Comparison of ENCODE assay signal across 1 cellular context in the genomic region with DNA sequence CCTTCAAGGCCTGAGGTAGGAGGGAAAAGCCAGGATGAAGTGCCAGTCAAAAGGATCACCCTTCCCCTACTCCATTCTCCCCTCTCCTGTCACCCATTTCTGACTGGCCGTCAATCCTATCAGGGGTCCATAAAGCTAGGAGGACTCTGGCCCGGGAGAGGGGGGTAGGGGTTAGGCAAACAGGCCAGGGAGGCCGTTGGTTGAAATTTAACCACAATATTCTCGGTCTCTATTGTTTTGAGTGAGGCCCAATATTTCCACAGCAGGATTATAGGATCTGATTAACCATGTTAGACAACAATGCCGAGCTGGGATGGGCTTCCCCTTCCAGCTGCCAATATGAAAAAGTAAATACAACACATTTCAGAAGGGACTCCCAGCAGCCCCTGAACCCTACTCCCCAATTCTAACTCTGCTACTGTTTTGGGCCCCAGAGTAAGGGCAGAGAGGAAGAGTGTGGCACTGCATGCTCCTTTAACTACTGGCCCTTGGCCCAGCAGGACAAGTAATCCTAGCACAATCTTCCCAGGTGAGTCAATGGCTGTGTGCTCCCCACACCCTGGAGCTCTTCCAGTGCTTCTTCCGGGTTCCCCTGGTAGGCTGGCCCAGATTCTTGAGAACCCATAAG.
A peak's percentile ranks its signal among the peaks of the same experiment; 100 is the strongest.
TF ChIP-seq lines count a peak whose summit lies in the region.

No MANE protein-coding gene starts in this region.

TF ChIP-seq in HepG2, 621 proteins besides CTCF, POLR2A, EP300 and RAD21 (continued from another document and continues in another):
- TF ChIP-seq, protein P1, sequence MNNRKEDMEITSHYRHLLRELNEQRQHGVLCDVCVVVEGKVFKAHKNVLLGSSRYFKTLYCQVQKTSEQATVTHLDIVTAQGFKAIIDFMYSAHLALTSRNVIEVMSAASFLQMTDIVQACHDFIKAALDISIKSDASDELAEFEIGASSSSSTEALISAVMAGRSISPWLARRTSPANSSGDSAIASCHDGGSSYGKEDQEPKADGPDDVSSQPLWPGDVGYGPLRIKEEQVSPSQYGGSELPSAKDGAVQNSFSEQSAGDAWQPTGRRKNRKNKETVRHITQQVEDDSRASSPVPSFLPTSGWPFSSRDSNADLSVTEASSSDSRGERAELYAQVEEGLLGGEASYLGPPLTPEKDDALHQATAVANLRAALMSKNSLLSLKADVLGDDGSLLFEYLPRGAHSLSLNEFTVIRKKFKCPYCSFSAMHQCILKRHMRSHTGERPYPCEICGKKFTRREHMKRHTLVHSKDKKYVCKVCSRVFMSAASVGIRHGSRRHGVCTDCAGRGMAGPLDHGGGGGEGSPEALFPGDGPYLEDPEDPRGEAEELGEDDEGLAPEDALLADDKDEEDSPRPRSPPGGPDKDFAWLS (CRISPR knock-in tag; IDR thresholded peaks at IDR 0.05; ENCODE audit: borderline replicate concordance), result no peak
- TF ChIP-seq GLI4 (CRISPR knock-in tag; IDR thresholded peaks at IDR 0.05; ENCODE audit: borderline replicate concordance), result 0 out of 2 replicates have a peak, but pooled peaks have one; percentile 65
- TF ChIP-seq MTERF4 (CRISPR knock-in tag; IDR thresholded peaks at IDR 0.05), result no peak
- peak; percentile 33 for TF ChIP-seq THAP11 (CRISPR knock-in tag; IDR thresholded peaks at IDR 0.05)
- no peak for TF ChIP-seq ZNF776 (CRISPR knock-in tag; IDR thresholded peaks at IDR 0.05)
- peak; percentile 47; the same call in 1 of the 2 replicates for TF ChIP-seq ZFP37 (CRISPR knock-in tag; IDR thresholded peaks at IDR 0.05; ENCODE audit: borderline replicate concordance)
- TF ChIP-seq HMGXB3 (CRISPR knock-in tag; IDR thresholded peaks at IDR 0.05; ENCODE audit: borderline replicate concordance), result peak; percentile 66; the same call in 1 of the 2 replicates
- TF ChIP-seq ZNF589 (CRISPR knock-in tag; conservative IDR thresholded peaks at IDR 0.05), result no peak
- TF ChIP-seq GABPB1 (CRISPR knock-in tag; IDR thresholded peaks at IDR 0.05), result no peak
- TF ChIP-seq, protein P2, sequence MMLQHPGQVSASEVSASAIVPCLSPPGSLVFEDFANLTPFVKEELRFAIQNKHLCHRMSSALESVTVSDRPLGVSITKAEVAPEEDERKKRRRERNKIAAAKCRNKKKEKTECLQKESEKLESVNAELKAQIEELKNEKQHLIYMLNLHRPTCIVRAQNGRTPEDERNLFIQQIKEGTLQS (CRISPR knock-in tag; IDR thresholded peaks at IDR 0.05), result no peak
- TF ChIP-seq TSC22D2 (CRISPR knock-in tag; IDR thresholded peaks at IDR 0.05; ENCODE audit: borderline replicate concordance), result no peak
- no peak for TF ChIP-seq NR1H2 (CRISPR knock-in tag; IDR thresholded peaks at IDR 0.05; ENCODE audit: borderline replicate concordance, low read depth)
- TF ChIP-seq, protein P3, sequence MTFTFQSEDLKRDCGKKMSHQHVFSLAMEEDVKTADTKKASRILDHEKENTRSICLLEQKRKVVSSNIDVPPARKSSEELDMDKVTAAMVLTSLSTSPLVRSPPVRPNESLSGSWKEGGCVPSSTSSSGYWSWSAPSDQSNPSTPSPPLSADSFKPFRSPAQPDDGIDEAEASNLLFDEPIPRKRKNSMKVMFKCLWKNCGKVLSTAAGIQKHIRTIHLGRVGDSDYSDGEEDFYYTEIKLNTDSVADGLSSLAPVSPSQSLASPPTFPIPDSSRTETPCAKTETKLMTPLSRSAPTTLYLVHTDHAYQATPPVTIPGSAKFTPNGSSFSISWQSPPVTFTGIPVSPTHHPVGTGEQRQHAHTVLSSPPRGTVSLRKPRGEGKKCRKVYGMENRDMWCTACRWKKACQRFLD (CRISPR knock-in tag; IDR thresholded peaks at IDR 0.05; ENCODE audit: borderline replicate concordance), result no peak
- no peak for TF ChIP-seq TERF1 (CRISPR knock-in tag; IDR thresholded peaks at IDR 0.05)
- TF ChIP-seq MXI1 (IDR thresholded peaks at IDR 0.05; ENCODE audit: borderline replicate concordance, low read depth, low read length), result 0 out of 3 replicates have a peak, but pooled peaks have one; percentile 3
- TF ChIP-seq ZFYVE20 (CRISPR knock-in tag; IDR thresholded peaks at IDR 0.05; ENCODE audit: borderline replicate concordance, low read depth), result no peak
- no peak for TF ChIP-seq CAMTA2 (CRISPR knock-in tag; IDR thresholded peaks at IDR 0.05; ENCODE audit: borderline replicate concordance)
- TF ChIP-seq EHMT2 (IDR thresholded peaks at IDR 0.05; ENCODE audit: borderline replicate concordance, low read depth, low read length), result peak; percentile 74; the same call in 1 of the 2 replicates
- no peak for TF ChIP-seq ZNF292 (CRISPR knock-in tag; IDR thresholded peaks at IDR 0.05; ENCODE audit: borderline replicate concordance, low read depth)
- no peak for TF ChIP-seq AHR (CRISPR knock-in tag; IDR thresholded peaks at IDR 0.05)
- TF ChIP-seq, protein P4, sequence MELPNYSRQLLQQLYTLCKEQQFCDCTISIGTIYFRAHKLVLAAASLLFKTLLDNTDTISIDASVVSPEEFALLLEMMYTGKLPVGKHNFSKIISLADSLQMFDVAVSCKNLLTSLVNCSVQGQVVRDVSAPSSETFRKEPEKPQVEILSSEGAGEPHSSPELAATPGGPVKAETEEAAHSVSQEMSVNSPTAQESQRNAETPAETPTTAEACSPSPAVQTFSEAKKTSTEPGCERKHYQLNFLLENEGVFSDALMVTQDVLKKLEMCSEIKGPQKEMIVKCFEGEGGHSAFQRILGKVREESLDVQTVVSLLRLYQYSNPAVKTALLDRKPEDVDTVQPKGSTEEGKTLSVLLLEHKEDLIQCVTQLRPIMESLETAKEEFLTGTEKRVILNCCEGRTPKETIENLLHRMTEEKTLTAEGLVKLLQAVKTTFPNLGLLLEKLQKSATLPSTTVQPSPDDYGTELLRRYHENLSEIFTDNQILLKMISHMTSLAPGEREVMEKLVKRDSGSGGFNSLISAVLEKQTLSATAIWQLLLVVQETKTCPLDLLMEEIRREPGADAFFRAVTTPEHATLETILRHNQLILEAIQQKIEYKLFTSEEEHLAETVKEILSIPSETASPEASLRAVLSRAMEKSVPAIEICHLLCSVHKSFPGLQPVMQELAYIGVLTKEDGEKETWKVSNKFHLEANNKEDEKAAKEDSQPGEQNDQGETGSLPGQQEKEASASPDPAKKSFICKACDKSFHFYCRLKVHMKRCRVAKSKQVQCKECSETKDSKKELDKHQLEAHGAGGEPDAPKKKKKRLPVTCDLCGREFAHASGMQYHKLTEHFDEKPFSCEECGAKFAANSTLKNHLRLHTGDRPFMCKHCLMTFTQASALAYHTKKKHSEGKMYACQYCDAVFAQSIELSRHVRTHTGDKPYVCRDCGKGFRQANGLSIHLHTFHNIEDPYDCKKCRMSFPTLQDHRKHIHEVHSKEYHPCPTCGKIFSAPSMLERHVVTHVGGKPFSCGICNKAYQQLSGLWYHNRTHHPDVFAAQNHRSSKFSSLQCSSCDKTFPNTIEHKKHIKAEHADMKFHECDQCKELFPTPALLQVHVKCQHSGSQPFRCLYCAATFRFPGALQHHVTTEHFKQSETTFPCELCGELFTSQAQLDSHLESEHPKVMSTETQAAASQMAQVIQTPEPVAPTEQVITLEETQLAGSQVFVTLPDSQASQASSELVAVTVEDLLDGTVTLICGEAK (IDR thresholded peaks at IDR 0.05), result no peak
- TF ChIP-seq, protein P4 (CRISPR knock-in tag; IDR thresholded peaks at IDR 0.05), result peak; percentile 79
- peak; percentile 69; the same call in 1 of the 2 replicates for TF ChIP-seq ZNF354B (CRISPR knock-in tag; IDR thresholded peaks at IDR 0.05)
- TF ChIP-seq EZH2 (conservative IDR thresholded peaks at IDR 0.05; ENCODE audit: low read depth, low read length), result no peak
- TF ChIP-seq MED1 (CRISPR knock-in tag; IDR thresholded peaks at IDR 0.05), result peak; percentile 73
- no peak for TF ChIP-seq ZBTB20 (CRISPR knock-in tag; IDR thresholded peaks at IDR 0.05; ENCODE audit: borderline replicate concordance, low read depth)
- TF ChIP-seq DPF2 (CRISPR knock-in tag; IDR thresholded peaks at IDR 0.05; ENCODE audit: borderline replicate concordance, low read depth), result peak; percentile 54; the same call in 1 of the 2 replicates
- no peak for TF ChIP-seq SATB2 (CRISPR knock-in tag; IDR thresholded peaks at IDR 0.05)
- TF ChIP-seq ELF4 (CRISPR knock-in tag; IDR thresholded peaks at IDR 0.05; ENCODE audit: borderline replicate concordance), result no peak
- no peak for TF ChIP-seq PHB2 (IDR thresholded peaks at IDR 0.05; ENCODE audit: partially characterized antibody)
- TF ChIP-seq ATF4 (CRISPR knock-in tag; IDR thresholded peaks at IDR 0.05), result no peak
- no peak for TF ChIP-seq ZNF260 (CRISPR knock-in tag; IDR thresholded peaks at IDR 0.05; ENCODE audit: borderline replicate concordance, low read depth)
- TF ChIP-seq ARHGAP35 (CRISPR knock-in tag; IDR thresholded peaks at IDR 0.05; ENCODE audit: borderline replicate concordance), result no peak
- no peak for TF ChIP-seq TEAD2 (CRISPR knock-in tag; IDR thresholded peaks at IDR 0.05)
- TF ChIP-seq GPN1 (CRISPR knock-in tag; IDR thresholded peaks at IDR 0.05; ENCODE audit: borderline replicate concordance), result no peak
- no peak for TF ChIP-seq HES4 (CRISPR knock-in tag; IDR thresholded peaks at IDR 0.05; ENCODE audit: borderline replicate concordance)
